27 cellular contexts compared by ENCODE assay signal in genomic region chr2:181444654-181445053, GRCh38.
"Had no signal": no experiment of that assay in that cellular context is flagged by ENCODE, and none has a peak within 500 bp of the region (broad histone marks: within the 10 kb centered on the region; RNA-seq: fewer than 3 reads in every experiment).

No MANE protein-coding gene starts in this region.

- ATAC-seq: gastroesophageal sphincter, heart left ventricle had no signal

- H3K4me3 ChIP-seq: cardiac muscle cell, esophagus muscularis mucosa, gastroesophageal sphincter, heart left ventricle, left ventricle myocardium inferior, suprapubic skin, transverse colon, uterus had no signal

- H3K4me1 ChIP-seq: esophagus muscularis mucosa, heart left ventricle, left ventricle myocardium inferior, suprapubic skin, uterus had no signal

- H3K27me3 ChIP-seq: esophagus muscularis mucosa, gastroesophageal sphincter, heart left ventricle, suprapubic skin, transverse colon, uterus had no signal

- H3K27ac Mint-ChIP-seq: activated CD4-positive, alpha-beta memory T cell treated with anti-CD3 and anti-CD28 coated beads, Interleukin-2, amount 10 ng/mL, durations not matched to agents 7 days and 5 days; dendritic cell treated with granulocyte-macrophage colony-stimulating factor and Interleukin-4, amounts not matched to agents 40 ng/mL and 50 ng/mL, for 4 days had no signal

- H3K9me3 Mint-ChIP-seq: activated naive CD4-positive, alpha-beta T cell treated with anti-CD3 and anti-CD28 coated beads, Interleukin-2, amount 50 U/mL, for 24 hours; dendritic cell treated with granulocyte-macrophage colony-stimulating factor and Interleukin-4, amounts not matched to agents 40 ng/mL and 50 ng/mL, for 4 days had no signal

- H3K36me3 ChIP-seq: cardiac muscle cell, esophagus muscularis mucosa, gastroesophageal sphincter, heart left ventricle, left ventricle myocardium inferior, suprapubic skin, transverse colon, uterus had no signal

- H3K4me3 Mint-ChIP-seq: activated CD4-positive, alpha-beta memory T cell treated with anti-CD3 and anti-CD28 coated beads, Interleukin-2, amount 10 ng/mL, durations not matched to agents 7 days and 5 days; activated naive CD4-positive, alpha-beta T cell treated with anti-CD3 and anti-CD28 coated beads, Interleukin-2, amount 50 U/mL, for 24 hours; dendritic cell treated with granulocyte-macrophage colony-stimulating factor and Interleukin-4, amounts not matched to agents 40 ng/mL and 50 ng/mL, for 4 days had no signal

- H3K27me3 Mint-ChIP-seq: activated naive CD4-positive, alpha-beta T cell treated with anti-CD3 and anti-CD28 coated beads, Interleukin-2, amount 50 U/mL, for 24 hours; dendritic cell treated with granulocyte-macrophage colony-stimulating factor and Interleukin-4, amounts not matched to agents 40 ng/mL and 50 ng/mL, for 4 days had no signal

- DNase-seq: activated CD4-positive, alpha-beta memory T cell treated with anti-CD3 and anti-CD28 coated beads, Interleukin-2, amount 10 ng/mL, durations not matched to agents 7 days and 5 days; activated CD4-positive, alpha-beta T cell treated with anti-CD3 and anti-CD28 coated beads for 48 hours; activated CD4-positive, CD25-positive, alpha-beta regulatory T cell; activated CD8-positive, alpha-beta memory T cell treated with anti-CD3 and anti-CD28 coated beads, Interleukin-2, amount 50 U/mL, for 4 hours; activated gamma-delta T cell; activated T-cell treated with anti-CD3 and anti-CD28 coated beads, Interleukin-2, amount 50 U/mL, for 48 hours; amniotic stem cell; effector CD8-positive, alpha-beta T cell; heart left ventricle; left ventricle myocardium inferior; mammary epithelial cell; midbrain; occipital lobe; retina; stimulated activated CD4-positive, alpha-beta T cell treated with anti-CD3 and anti-CD28 coated beads, Interleukin-12 subunit alpha, Interleukin-12 subunit beta, amount 100 ng/mL, for 4 hours; stimulated activated CD4-positive, alpha-beta T cell treated with anti-CD3 and anti-CD28 coated beads, Interleukin-1b, Interleukin-23, amount 100 ng/mL, for 48 hours; stimulated activated CD8-positive, alpha-beta memory T cell treated with anti-CD3 and anti-CD28 coated beads, Interleukin-4, amount 100 ng/mL, for 48 hours; stimulated activated naive CD4-positive, alpha-beta T cell treated with Interleukin-2 at 50 U/mL for 16 hours; T-helper 9 cell; transverse colon; uterus had no signal

- H3K36me3 Mint-ChIP-seq: activated naive CD4-positive, alpha-beta T cell treated with anti-CD3 and anti-CD28 coated beads, Interleukin-2, amount 50 U/mL, for 24 hours had no signal

- H3K9me3 ChIP-seq: esophagus muscularis mucosa, gastroesophageal sphincter, heart left ventricle, suprapubic skin, transverse colon, uterus had no signal

- H3K27ac ChIP-seq: cardiac muscle cell, esophagus muscularis mucosa, gastroesophageal sphincter, heart left ventricle, left ventricle myocardium inferior, suprapubic skin, transverse colon, uterus had no signal
